In genomic region chr11:75547617-75548054, GRCh38 we compare ENCODE assay signal across 8 cellular contexts. TPM values are rescaled to one million over a fixed set of nuclear protein-coding genes. Genes with fewer than 3 reads are reported as not detected.
DNase-seq lines count a peak whose midpoint lies in the region; ATAC-seq and TF ChIP-seq lines count a peak whose summit lies in the region.

No MANE protein-coding gene starts in this region.

- no peaks in the 10 kb centered on the region for H3K9me3 ChIP-seq in right atrium auricular region

- DNase-seq in AG10803 (ENCODE audit: low read depth) (peak; percentile 56), NCI-H226 (peak; percentile 57), amniotic stem cell (lab: John Stamatoyannopoulos, UW) (peak; percentile 39), right atrium auricular region (ENCODE audit: low spot score) (peak; percentile 86), renal cortical epithelial cell (ENCODE audit: low read depth) (peak; percentile 40)

- H3K4me1 ChIP-seq in right atrium auricular region: peaks cover 0 to 8% of the 10 kb centered on the region in 2 donors

- H3K4me3 ChIP-seq in AG10803 (ENCODE audit: low read length) (no peak overlapping the region), right atrium auricular region (no peak overlapping the region)

- no peak overlapping the region for H3K27ac ChIP-seq in right atrium auricular region

- no peak for ATAC-seq in GM21367 (IDR thresholded peaks at IDR 0.05; ENCODE audit: unreplicated experiment)
- ATAC-seq in GM21737 (IDR thresholded peaks at IDR 0.05; ENCODE audit: unreplicated experiment): no peak

- TF ChIP-seq CTCF in AG10803 (conservative IDR thresholded peaks at IDR 0.05; ENCODE audit: low read length) (peak; percentile 91), GM12874 (IDR thresholded peaks at IDR 0.05; ENCODE audit: insufficient read depth, low read depth, low read length) (peak; percentile 72), right atrium auricular region (IDR thresholded peaks at IDR 0.05) (peak; percentile 77 to 95)

- H3K27me3 ChIP-seq in right atrium auricular region: no peaks in the 10 kb centered on the region

- no peaks in the 10 kb centered on the region for H3K36me3 ChIP-seq in right atrium auricular region

RNA-seq across cellular contexts. Expression of gene SERPINH1, which starts 14.4 kb away (rescaled TPM):
- total RNA-seq in right atrium auricular region: 100 to 1,000 TPM; 114 to 195 TPM
- 219 and 458 TPM in 2 replicates for total RNA-seq in renal cortical epithelial cell

RNA-seq across cellular contexts. Expression of gene GDPD5, which starts 21.9 kb away (rescaled TPM):
- total RNA-seq in right atrium auricular region (1 to 10 TPM; 3.5 to 6.1 TPM), renal cortical epithelial cell (3.0 TPM in 2 replicates)
